In the genomic region with DNA sequence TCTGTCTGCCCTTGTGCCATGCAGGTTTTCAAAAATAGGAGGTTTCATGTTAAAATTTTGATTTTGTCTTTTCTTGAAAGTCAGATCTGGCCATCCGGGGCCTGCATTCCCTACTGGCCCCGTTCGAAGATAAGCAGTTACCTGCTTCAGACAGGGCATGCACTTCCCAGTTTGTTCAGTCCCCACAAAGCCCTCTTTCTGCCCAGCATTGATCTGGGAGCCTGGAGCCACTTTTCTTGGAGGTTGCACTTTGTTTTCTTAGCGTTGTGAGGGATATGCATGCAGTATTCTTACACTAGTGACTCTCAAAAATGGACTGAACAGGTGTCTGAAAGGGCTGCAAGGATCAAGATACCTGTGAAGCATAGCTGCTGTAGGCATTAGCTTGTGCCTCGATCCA, we compare ENCODE assay signal across 18 cellular contexts. TPM values are rescaled to one million over a fixed set of nuclear protein-coding genes. Genes with fewer than 3 reads are reported as not detected.
DNase-seq lines count a peak whose midpoint lies in the region; ATAC-seq and TF ChIP-seq lines count a peak whose summit lies in the region.
"Had no signal": no experiment of that assay in that cellular context is flagged by ENCODE, and none has a peak within 500 bp of the region (broad histone marks: within the 10 kb centered on the region; RNA-seq: fewer than 3 reads in every experiment).

No MANE protein-coding gene starts in this region.

- H3K36me3 ChIP-seq in right atrium auricular region (peaks cover 16% of the 10 kb centered on the region), Panc1 (ENCODE audit: control insufficient read depth, insufficient read depth, low read length) (no peaks in the 10 kb centered on the region; the same call in 1 of the 2 replicates)

- H3K36me3 Mint-ChIP-seq in progenitor cell of endocrine pancreas (ENCODE audit: insufficient read depth): peaks cover 11% of the 10 kb centered on the region

- DNase-seq in right atrium auricular region (ENCODE audit: low spot score) (peak; percentile 52), right cardiac atrium (no peak), Panc1 (ENCODE audit: low read depth, low spot score) (no peak), epithelial cell of prostate (ENCODE audit: low read depth, low spot score) (no peak), progenitor cell of endocrine pancreas (ENCODE audit: low spot score, unreplicated experiment) (no peak), T-helper 9 cell (no peak)
- DNase-seq in activated CD4-positive, alpha-beta T cell treated with anti-CD3 and anti-CD28 coated beads for 48 hours: no peak
- no peak for DNase-seq in activated CD4-positive, alpha-beta T cell treated with anti-CD3 and anti-CD28 coated beads, Interleukin-2, amount 50 U/mL, for 1 hour
- DNase-seq: C1 segment of cervical spinal cord; Calu3; CD4-positive, alpha-beta memory T cell; COR-L47; DMS53; DMS79 treated with DMSO at 0.1 percent for 48 hours; GF-D8 had no signal

- CTCF ChIA-PET in Panc1 (lab: Charles Lee): no interaction called here

- BruUV-seq in Panc1 (replicated peaks; lab: Mats Ljungman, UMichigan): TSS peak; percentile 44

- no peak overlapping the region for H3K27ac ChIP-seq in right atrium auricular region
- no peak overlapping the region for H3K27ac ChIP-seq in right cardiac atrium (ENCODE audit: low read length)
- H3K27ac ChIP-seq in Panc1 (ENCODE audit: low read length): no peak overlapping the region
- H3K27ac ChIP-seq in epithelial cell of prostate: peak overlapping the region; percentile 78

- H3K4me3 Mint-ChIP-seq in progenitor cell of endocrine pancreas (ENCODE audit: low read depth): no peak overlapping the region
- H3K4me3 Mint-ChIP-seq: B cell; CD4-positive, alpha-beta memory T cell; GM23338 had no signal

- 92% methylated on average over 5 of the region's 5 CpGs for WGBS in right cardiac atrium

- H3K27me3 Mint-ChIP-seq in progenitor cell of endocrine pancreas: no peaks in the 10 kb centered on the region
- H3K27me3 Mint-ChIP-seq: B cell; CD4-positive, alpha-beta memory T cell had no signal

- H3K4me1 Mint-ChIP-seq in progenitor cell of endocrine pancreas (ENCODE audit: low read depth): peaks cover 14% of the 10 kb centered on the region

- H3K27ac Mint-ChIP-seq in progenitor cell of endocrine pancreas: peak overlapping the region; percentile 33
- H3K27ac Mint-ChIP-seq: B cell, GM23338 had no signal

- in situ Hi-C loops in Panc1 (cut with HindIII; ENCODE audit: low pct_unique_long_range_greater_than_20kb, low sequenced_read_pairs): no loop called here

- H3K9me3 ChIP-seq in right atrium auricular region: no peaks in the 10 kb centered on the region
- no peaks in the 10 kb centered on the region for H3K9me3 ChIP-seq in right cardiac atrium (ENCODE audit: control insufficient read depth, low read length)
- no peaks in the 10 kb centered on the region for H3K9me3 ChIP-seq in Panc1 (ENCODE audit: control insufficient read depth, insufficient read depth, low read depth, low read length)
- H3K9me3 ChIP-seq: HAP-1 had no signal

- no peak for TF ChIP-seq CTCF in right atrium auricular region (IDR thresholded peaks at IDR 0.05)
- no peak for TF ChIP-seq CTCF in Panc1 (IDR thresholded peaks at IDR 0.05)
- no peak for TF ChIP-seq CTCF in progenitor cell of endocrine pancreas (IDR thresholded peaks at IDR 0.05; ENCODE audit: unreplicated experiment)

- POLR2A ChIA-PET in Panc1 (lab: Charles Lee): no interaction called here

- no peaks in the 10 kb centered on the region for H3K27me3 ChIP-seq in right atrium auricular region
- H3K27me3 ChIP-seq in right cardiac atrium (ENCODE audit: control insufficient read depth, insufficient read depth): no peaks in the 10 kb centered on the region
- no peaks in the 10 kb centered on the region for H3K27me3 ChIP-seq in Panc1 (ENCODE audit: control insufficient read depth, insufficient read depth, low read length)

- H3K4me1 ChIP-seq in right atrium auricular region: no peaks in the 10 kb centered on the region
- H3K4me1 ChIP-seq in right cardiac atrium (ENCODE audit: control insufficient read depth, insufficient read depth, low read length): no peaks in the 10 kb centered on the region
- no peaks in the 10 kb centered on the region for H3K4me1 ChIP-seq in Panc1 (ENCODE audit: control insufficient read depth, insufficient read depth, low read length)
- H3K4me1 ChIP-seq: HAP-1 had no signal

- intact Hi-C loops in right cardiac atrium (cut with DNase I): no loop called here
- intact Hi-C loops in Panc1 (cut with micrococcal nuclease; ENCODE audit: unreplicated experiment): no loop called here

- no peak overlapping the region for H3K4me3 ChIP-seq in right atrium auricular region
- no peak overlapping the region for H3K4me3 ChIP-seq in right cardiac atrium (ENCODE audit: low read length)
- no peak overlapping the region for H3K4me3 ChIP-seq in Panc1 (ENCODE audit: low read depth in 2 of 2, low read length in 2 of 2)
- H3K4me3 ChIP-seq: GM23338, HAP-1 had no signal

- ATAC-seq in right cardiac atrium: no peak
- no peak for ATAC-seq in Panc1

- no peaks in the 10 kb centered on the region for H3K9me3 Mint-ChIP-seq in progenitor cell of endocrine pancreas (ENCODE audit: low read depth)
- H3K9me3 Mint-ChIP-seq: CD4-positive, alpha-beta memory T cell had no signal

RNA-seq across cellular contexts. Expression of gene MOV10, which starts 11.5 kb away (rescaled TPM):
- 10 to 100 TPM; 10.5 to 11.4 TPM for total RNA-seq in right atrium auricular region
- 10 to 100 TPM; 14.1 to 20.3 (median 18.3) TPM for total RNA-seq in right cardiac atrium
- polyA plus RNA-seq in right cardiac atrium: 19.4 TPM
- total RNA-seq in Panc1 (2021; ENCODE audit: unreplicated experiment): 106 TPM
- polyA plus RNA-seq in Panc1 (2012; ENCODE audit: insufficient read length): 88.0 TPM
- total RNA-seq in progenitor cell of endocrine pancreas: 128 and 137 TPM in 2 replicates

RNA-seq across cellular contexts. Expression of gene RHOC, which starts 21.0 kb away (rescaled TPM):
- total RNA-seq in right atrium auricular region (100 to 1,000 TPM; 190 to 330 TPM), right cardiac atrium (100 to 1,000 TPM; 169 to 222 (median 209) TPM), Panc1 (2021; ENCODE audit: unreplicated experiment) (197 TPM), progenitor cell of endocrine pancreas (87.3 and 97.3 TPM in 2 replicates)
- polyA plus RNA-seq in right cardiac atrium: 262 TPM
- polyA plus RNA-seq in Panc1 (2012; ENCODE audit: insufficient read length): 427 TPM

RNA-seq across cellular contexts. Expression of gene PPM1J, which starts 29.2 kb away (rescaled TPM):
- total RNA-seq in right atrium auricular region (1 to 10 TPM; 5.5 to 7.9 TPM), right cardiac atrium (1 to 10 TPM; 5.5 to 9.0 (median 6.3) TPM), Panc1 (2021; ENCODE audit: unreplicated experiment) (0.51 TPM), progenitor cell of endocrine pancreas (0.43 and 0.71 TPM in 2 replicates)
- 6.4 TPM for polyA plus RNA-seq in right cardiac atrium
- polyA plus RNA-seq in Panc1 (2012; ENCODE audit: insufficient read length): 0.91 TPM
